In the genomic region with DNA sequence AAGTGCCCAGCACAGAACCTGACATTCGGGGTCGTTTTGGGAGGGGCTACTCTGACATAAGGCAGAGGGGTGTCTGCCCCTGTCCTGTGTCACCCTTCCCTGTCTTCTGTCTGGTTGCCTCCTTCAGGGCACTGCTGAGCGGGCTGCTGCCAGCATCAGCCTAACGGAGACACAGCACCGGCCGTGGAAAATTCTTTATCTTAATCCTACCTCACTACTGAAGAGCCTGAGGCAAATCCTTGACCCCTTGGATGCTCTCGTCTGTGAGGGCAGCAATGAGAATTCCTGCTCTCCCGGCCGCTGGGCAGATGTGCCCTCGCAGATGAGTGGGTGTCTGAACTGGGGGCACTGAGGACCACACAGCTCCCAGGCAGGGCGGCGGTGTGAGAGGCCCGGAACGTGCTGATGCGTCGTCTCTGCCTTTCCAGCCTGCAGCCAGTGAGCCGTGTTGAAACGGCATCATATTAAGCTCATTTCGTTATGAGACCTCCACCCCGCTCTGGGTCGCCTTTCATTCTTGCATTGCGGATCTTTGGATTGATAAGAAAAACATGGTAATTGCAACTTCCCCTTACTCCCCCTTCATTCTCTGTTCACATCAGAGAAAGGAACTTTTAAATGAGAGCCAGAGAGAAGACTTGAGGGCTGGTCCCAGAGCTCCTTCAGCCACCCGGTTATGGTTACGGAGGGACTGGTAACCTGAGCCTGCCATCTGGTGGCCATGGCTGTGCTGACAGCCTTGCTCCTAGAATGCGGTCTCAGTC, we compare ENCODE assay signal across 8 cellular contexts.
DNase-seq lines count a peak whose midpoint lies in the region; ATAC-seq and TF ChIP-seq lines count a peak whose summit lies in the region.

No MANE protein-coding gene starts in this region.

- H3K4me3 Mint-ChIP-seq in activated CD4-positive, alpha-beta T cell treated with anti-CD3 and anti-CD28 coated beads, Interleukin-2, amount 10 ng/mL, durations not matched to agents 7 days and 5 days = no peak overlapping the region
- peak overlapping the region; percentile 64 for H3K4me3 Mint-ChIP-seq in memory B cell

- POLR2A ChIA-PET in BJ (lab: Charles Lee) = interaction anchor here (0.7 kb wide), 1 partner anchor 294 kb away, joined by 3 read pairs; no protein-coding TSS in a partner anchor
- POLR2A ChIA-PET in activated CD4-positive, alpha-beta T cell treated with anti-CD3 and anti-CD28 coated beads, Interleukin-2, amount 10 ng/mL, durations not matched to agents 7 days and 5 days (lab: Charles Lee) = no interaction called here

- H3K27me3 ChIP-seq in BJ (ENCODE audit: control insufficient read depth, insufficient read depth, low read length) = peaks cover 14% of the 10 kb centered on the region

- CTCF ChIA-PET in BJ (lab: Yijun Ruan, JAX) = interaction anchor here (0.6 to 5.0 kb wide), 47 partner anchors 9 to 955 kb away, joined by 3 to 50 read pairs (median 4); a partner anchor contains a TSS
- CTCF ChIA-PET in activated CD4-positive, alpha-beta T cell treated with anti-CD3 and anti-CD28 coated beads, Interleukin-2, amount 10 ng/mL, durations not matched to agents 7 days and 5 days (lab: Charles Lee) = interaction anchor here (0.7 to 1.5 kb wide), 12 partner anchors 8 to 547 kb away, joined by 3 to 10 read pairs (median 4); no protein-coding TSS in a partner anchor

- H3K36me3 Mint-ChIP-seq in activated CD4-positive, alpha-beta T cell treated with anti-CD3 and anti-CD28 coated beads, Interleukin-2, amount 10 ng/mL, durations not matched to agents 7 days and 5 days (ENCODE audit: low read depth) = no peaks in the 10 kb centered on the region
- H3K36me3 Mint-ChIP-seq in memory B cell = no peaks in the 10 kb centered on the region

- H3K27me3 Mint-ChIP-seq in activated CD4-positive, alpha-beta T cell treated with anti-CD3 and anti-CD28 coated beads, Interleukin-2, amount 10 ng/mL, durations not matched to agents 7 days and 5 days = peaks cover 40% of the 10 kb centered on the region
- peaks cover 22% of the 10 kb centered on the region for H3K27me3 Mint-ChIP-seq in memory B cell

- peak; percentile 95 for TF ChIP-seq CTCF in BJ (IDR thresholded peaks at IDR 0.05; ENCODE audit: insufficient read depth, low read depth, low read length)

- H3K27ac Mint-ChIP-seq in activated CD4-positive, alpha-beta T cell treated with anti-CD3 and anti-CD28 coated beads, Interleukin-2, amount 10 ng/mL, durations not matched to agents 7 days and 5 days = no peak overlapping the region
- H3K27ac Mint-ChIP-seq in memory B cell = no peak overlapping the region

- no peaks in the 10 kb centered on the region for H3K9me3 Mint-ChIP-seq in activated CD4-positive, alpha-beta T cell treated with anti-CD3 and anti-CD28 coated beads, Interleukin-2, amount 10 ng/mL, durations not matched to agents 7 days and 5 days
- H3K9me3 Mint-ChIP-seq in memory B cell = no peaks in the 10 kb centered on the region

- ATAC-seq in GM19035 (IDR thresholded peaks at IDR 0.05; ENCODE audit: unreplicated experiment) (peak; percentile 89), HG03280 (IDR thresholded peaks at IDR 0.05; ENCODE audit: unreplicated experiment) (peak; percentile 80), memory B cell (ENCODE audit: low read depth) (peak; percentile 84)

- H3K4me3 ChIP-seq in BJ (ENCODE audit: low read depth, low read length) = no peak overlapping the region

- DNase-seq in BJ (ENCODE audit: low read depth) (no peak), NCI-H345 treated with DMSO at 0.1 percent for 48 hours (lab: John Stamatoyannopoulos, UW; ENCODE audit: unreplicated experiment) (peak; percentile 81), memory B cell (ENCODE audit: low spot score in 2 of 2) (peak; percentile 42 to 46)
- DNase-seq in activated CD4-positive, alpha-beta T cell treated with anti-CD3 and anti-CD28 coated beads, Interleukin-2, amount 10 ng/mL, durations not matched to agents 7 days and 5 days = peak; percentile 70
- peak; percentile 46 for DNase-seq in effector CD4-positive, alpha-beta T cell
- DNase-seq in stimulated activated CD8-positive, alpha-beta memory T cell treated with anti-CD3 and anti-CD28 coated beads, Interleukin-15, amount 100 ng/mL, for 24 hours (ENCODE audit: low read depth) = peak; percentile 33

- H3K4me1 Mint-ChIP-seq in activated CD4-positive, alpha-beta T cell treated with anti-CD3 and anti-CD28 coated beads, Interleukin-2, amount 10 ng/mL, durations not matched to agents 7 days and 5 days = no peaks in the 10 kb centered on the region
- H3K4me1 Mint-ChIP-seq in memory B cell = peaks cover 7% of the 10 kb centered on the region

- H3K36me3 ChIP-seq in BJ (ENCODE audit: control insufficient read depth, insufficient read depth, low read length) = no peaks in the 10 kb centered on the region
